In the genomic region with DNA sequence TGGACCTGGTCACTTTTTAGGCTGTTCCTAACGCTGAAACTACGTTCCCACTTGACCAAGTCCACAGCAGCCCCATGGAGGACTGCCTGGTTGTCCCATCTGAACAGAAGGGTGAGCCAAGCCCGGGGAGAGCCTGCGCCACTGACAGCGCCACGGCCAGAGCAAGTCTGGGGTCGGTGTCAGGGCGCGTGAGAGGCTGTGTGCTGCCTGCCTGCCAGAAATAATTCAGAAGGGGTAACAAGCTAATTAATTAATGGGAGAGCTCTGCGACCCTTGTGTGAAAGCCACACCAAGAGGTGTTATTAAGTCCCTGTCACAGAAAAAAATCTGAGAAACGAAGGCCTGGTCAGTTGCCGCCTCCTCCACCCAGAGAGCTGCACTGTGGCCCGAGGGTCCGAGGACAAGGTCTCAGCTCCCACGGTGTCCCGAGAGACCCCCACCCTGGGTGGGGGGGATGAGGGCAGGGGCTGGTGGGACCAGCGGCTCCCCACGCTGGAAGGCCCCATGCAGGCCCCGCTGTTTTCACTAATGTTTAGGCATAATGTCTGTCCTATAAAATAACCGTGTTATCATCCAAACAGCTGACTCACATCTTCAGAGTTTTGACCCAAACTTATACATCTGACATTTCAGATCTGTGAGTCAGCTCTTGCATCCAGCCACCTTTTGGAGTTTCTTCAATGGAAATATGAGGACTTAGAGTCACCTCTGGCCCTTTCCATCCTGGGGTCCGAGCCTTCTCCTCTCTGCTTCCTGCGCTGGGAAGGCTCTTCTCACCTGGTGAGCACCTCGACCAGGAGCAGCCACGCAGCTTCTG, we compare ENCODE assay signal across 1 cellular context.
TF ChIP-seq lines count a peak whose summit lies in the region.

No MANE protein-coding gene starts in this region.

TF ChIP-seq in H1, 55 proteins besides CTCF, POLR2A, EP300 and RAD21:
- TF ChIP-seq RNF2 (IDR thresholded peaks at IDR 0.05; ENCODE audit: borderline replicate concordance, low read depth, low read length, missing control alignments, poor library complexity, severe bottlenecking) (no peak), KDM1A (IDR thresholded peaks at IDR 0.05; ENCODE audit: borderline replicate concordance, low read length) (no peak), SP2 (IDR thresholded peaks at IDR 0.05; ENCODE audit: low read length) (no peak), ASH2L (IDR thresholded peaks at IDR 0.05; ENCODE audit: low read length) (no peak), CTBP2 (IDR thresholded peaks at IDR 0.05; ENCODE audit: borderline replicate concordance, insufficient read depth, insufficient read length, low read length) (no peak), GABPA (IDR thresholded peaks at IDR 0.05; ENCODE audit: borderline replicate concordance, insufficient read depth, low read length) (no peak), BACH1 (IDR thresholded peaks at IDR 0.05; ENCODE audit: low read length) (no peak), HDAC6 (IDR thresholded peaks at IDR 0.05; ENCODE audit: low read depth, low read length) (no peak), CREB1 (IDR thresholded peaks at IDR 0.05) (no peak), RXRA (IDR thresholded peaks at IDR 0.05; ENCODE audit: insufficient read depth, low read depth, low read length) (no peak)
- TF ChIP-seq, protein P1, sequence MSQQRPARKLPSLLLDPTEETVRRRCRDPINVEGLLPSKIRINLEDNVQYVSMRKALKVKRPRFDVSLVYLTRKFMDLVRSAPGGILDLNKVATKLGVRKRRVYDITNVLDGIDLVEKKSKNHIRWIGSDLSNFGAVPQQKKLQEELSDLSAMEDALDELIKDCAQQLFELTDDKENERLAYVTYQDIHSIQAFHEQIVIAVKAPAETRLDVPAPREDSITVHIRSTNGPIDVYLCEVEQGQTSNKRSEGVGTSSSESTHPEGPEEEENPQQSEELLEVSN (IDR thresholded peaks at IDR 0.05): no peak
